ENCODE assay signal across 17 cellular contexts in genomic region chr1:100926240-100926639, GRCh38. TPM values are rescaled to one million over a fixed set of nuclear protein-coding genes. Genes with fewer than 3 reads are reported as not detected.
A peak's percentile ranks its signal among the peaks of the same experiment; 100 is the strongest.
DNase-seq lines count a peak whose midpoint lies in the region; ATAC-seq and TF ChIP-seq lines count a peak whose summit lies in the region.
"Had no signal": no experiment of that assay in that cellular context is flagged by ENCODE, and none has a peak within 500 bp of the region (broad histone marks: within the 10 kb centered on the region; RNA-seq: fewer than 3 reads in every experiment).

No MANE protein-coding gene starts in this region.

- H3K27me3 ChIP-seq in CD8-positive, alpha-beta T cell (ENCODE audit: insufficient read depth, low read length): no peaks in the 10 kb centered on the region

- DNase-seq in activated naive CD4-positive, alpha-beta T cell treated with anti-CD3 and anti-CD28 coated beads for 36 hours: peak; percentile 21
- no peak for DNase-seq in activated naive CD4-positive, alpha-beta T cell treated with anti-CD3 and anti-CD28 coated beads, Interleukin-2, amount 50 U/mL, for 16 hours
- DNase-seq in CD8-positive, alpha-beta T cell: no peak
- no peak for DNase-seq in activated CD4-positive, alpha-beta memory T cell treated with anti-CD3 and anti-CD28 coated beads, Interleukin-2, amount 10 ng/mL, durations not matched to agents 7 days and 5 days
- no peak for DNase-seq in natural killer cell
- no peak for DNase-seq in KG1 (lab: John Stamatoyannopoulos, UW)
- DNase-seq: DMS79 treated with DMSO at 0.1 percent for 48 hours, GDM1, NCI-H1436 treated with DMSO at 0.1 percent for 48 hours, NCI-H2081, NCI-H748 treated with DMSO at 0.1 percent for 48 hours, OCI-M1, SHP77 treated with DMSO at 0.1 percent for 48 hours had no signal

- no peaks in the 10 kb centered on the region for H3K36me3 ChIP-seq in CD8-positive, alpha-beta T cell (ENCODE audit: insufficient read depth, low read length)

- no peak for TF ChIP-seq CTCF in CD8-positive, alpha-beta T cell (IDR thresholded peaks at IDR 0.05)
- TF ChIP-seq CTCF in natural killer cell (IDR thresholded peaks at IDR 0.05): no peak

- H3K27ac ChIP-seq in CD8-positive, alpha-beta T cell (ENCODE audit: low read depth, low read length): peak overlapping the region; percentile 33

- no peaks in the 10 kb centered on the region for H3K27me3 Mint-ChIP-seq in activated naive CD4-positive, alpha-beta T cell treated with anti-CD3 and anti-CD28 coated beads for 36 hours (ENCODE audit: low read depth)
- H3K27me3 Mint-ChIP-seq in CD8-positive, alpha-beta T cell (ENCODE audit: low read depth): no peaks in the 10 kb centered on the region
- H3K27me3 Mint-ChIP-seq in activated CD4-positive, alpha-beta memory T cell treated with anti-CD3 and anti-CD28 coated beads, Interleukin-2, amount 10 ng/mL, durations not matched to agents 7 days and 5 days: no peaks in the 10 kb centered on the region
- H3K27me3 Mint-ChIP-seq in natural killer cell (ENCODE audit: low read depth in 2 of 2): no peaks in the 10 kb centered on the region

- no peak for ATAC-seq in CD8-positive, alpha-beta T cell
- ATAC-seq in natural killer cell: no peak
- ATAC-seq in GM21381 (IDR thresholded peaks at IDR 0.05; ENCODE audit: unreplicated experiment): no peak
- ATAC-seq: GM23338, HCT116 had no signal

- no peaks in the 10 kb centered on the region for H3K9me3 ChIP-seq in CD8-positive, alpha-beta T cell (ENCODE audit: low read length)

- POLR2A ChIA-PET in CD8-positive, alpha-beta T cell (lab: Charles Lee): interaction anchor here (2.6 kb wide), 1 partner anchor 312 kb away, joined by 13 read pairs; the partner anchor contains the start of gene S1PR1
- POLR2A ChIA-PET in activated CD4-positive, alpha-beta memory T cell treated with anti-CD3 and anti-CD28 coated beads, Interleukin-2, amount 10 ng/mL, durations not matched to agents 7 days and 5 days (lab: Charles Lee): interaction anchor here (0.6 to 7.8 kb wide), 5 partner anchors 155 to 362 kb away, joined by 3 to 90 read pairs (median 5); partner anchors contain the start of gene S1PR1

- H3K36me3 Mint-ChIP-seq in activated naive CD4-positive, alpha-beta T cell treated with anti-CD3 and anti-CD28 coated beads for 36 hours (ENCODE audit: low read depth): peaks cover 20% of the 10 kb centered on the region
- H3K36me3 Mint-ChIP-seq in CD8-positive, alpha-beta T cell: peaks cover 23% of the 10 kb centered on the region
- H3K36me3 Mint-ChIP-seq in activated CD4-positive, alpha-beta memory T cell treated with anti-CD3 and anti-CD28 coated beads, Interleukin-2, amount 10 ng/mL, durations not matched to agents 7 days and 5 days (ENCODE audit: low read depth): peaks cover 24% of the 10 kb centered on the region
- H3K36me3 Mint-ChIP-seq in natural killer cell: no peaks in the 10 kb centered on the region

- intact Hi-C loops in activated naive CD4-positive, alpha-beta T cell treated with anti-CD3 and anti-CD28 coated beads for 36 hours (cut with micrococcal nuclease): loop anchor here (2.0 kb wide), 1 partner anchor 211 kb away; no protein-coding TSS in a partner anchor
- intact Hi-C loops in CD8-positive, alpha-beta T cell (cut with DNase I, micrococcal nuclease): loop anchor here (2.0 to 5.0 kb wide), 4 partner anchors 37 to 311 kb away; partner anchors contain the start of genes DPH5 (in 2 of the 2) and S1PR1 (in 1 of the 2)
- intact Hi-C loops in natural killer cell (cut with micrococcal nuclease): loop anchor here (2.0 to 5.0 kb wide), 2 partner anchors 101 to 197 kb away; partner anchors contain the start of gene DPH5

- CTCF ChIA-PET in activated naive CD4-positive, alpha-beta T cell treated with anti-CD3 and anti-CD28 coated beads for 36 hours (lab: Charles Lee): interaction anchor here (2.8 to 5.6 kb wide), 2 partner anchors 360 to 362 kb away, joined by 6 to 38 read pairs; no protein-coding TSS in a partner anchor
- CTCF ChIA-PET in CD8-positive, alpha-beta T cell (lab: Charles Lee): interaction anchor here (0.9 to 3.8 kb wide), 8 partner anchors 9 to 431 kb away, joined by 3 to 29 read pairs (median 4); no protein-coding TSS in a partner anchor
- CTCF ChIA-PET in activated CD4-positive, alpha-beta memory T cell treated with anti-CD3 and anti-CD28 coated beads, Interleukin-2, amount 10 ng/mL, durations not matched to agents 7 days and 5 days (lab: Charles Lee): interaction anchor here (1.0 to 2.8 kb wide), 7 partner anchors 9 to 432 kb away, joined by 3 to 13 read pairs (median 3); no protein-coding TSS in a partner anchor

- H3K4me1 Mint-ChIP-seq in activated naive CD4-positive, alpha-beta T cell treated with anti-CD3 and anti-CD28 coated beads for 36 hours (ENCODE audit: low read depth): peaks cover 25% of the 10 kb centered on the region
- peaks cover 44% of the 10 kb centered on the region for H3K4me1 Mint-ChIP-seq in CD8-positive, alpha-beta T cell (ENCODE audit: low read depth)
- peaks cover 51% of the 10 kb centered on the region for H3K4me1 Mint-ChIP-seq in activated CD4-positive, alpha-beta memory T cell treated with anti-CD3 and anti-CD28 coated beads, Interleukin-2, amount 10 ng/mL, durations not matched to agents 7 days and 5 days
- H3K4me1 Mint-ChIP-seq in natural killer cell: peaks cover 23 to 27% of the 10 kb centered on the region in 2 donors
- H3K4me1 Mint-ChIP-seq: GM23338 had no signal

- peaks cover 10% of the 10 kb centered on the region for H3K9me3 Mint-ChIP-seq in activated naive CD4-positive, alpha-beta T cell treated with anti-CD3 and anti-CD28 coated beads for 36 hours
- H3K9me3 Mint-ChIP-seq in CD8-positive, alpha-beta T cell: no peaks in the 10 kb centered on the region
- H3K9me3 Mint-ChIP-seq in activated CD4-positive, alpha-beta memory T cell treated with anti-CD3 and anti-CD28 coated beads, Interleukin-2, amount 10 ng/mL, durations not matched to agents 7 days and 5 days: peaks cover 2% of the 10 kb centered on the region
- H3K9me3 Mint-ChIP-seq in natural killer cell: no peaks in the 10 kb centered on the region

- H3K27ac Mint-ChIP-seq in activated naive CD4-positive, alpha-beta T cell treated with anti-CD3 and anti-CD28 coated beads for 36 hours: no peak overlapping the region
- no peak overlapping the region for H3K27ac Mint-ChIP-seq in CD8-positive, alpha-beta T cell
- H3K27ac Mint-ChIP-seq in activated CD4-positive, alpha-beta memory T cell treated with anti-CD3 and anti-CD28 coated beads, Interleukin-2, amount 10 ng/mL, durations not matched to agents 7 days and 5 days: peak overlapping the region; percentile 40
- H3K27ac Mint-ChIP-seq in natural killer cell: no peak overlapping the region
- H3K27ac Mint-ChIP-seq: GM23338 had no signal

- H3K4me1 ChIP-seq in CD8-positive, alpha-beta T cell (ENCODE audit: insufficient read depth, low read length): peaks cover 85% of the 10 kb centered on the region

- no peak overlapping the region for H3K4me3 Mint-ChIP-seq in activated naive CD4-positive, alpha-beta T cell treated with anti-CD3 and anti-CD28 coated beads for 36 hours
- no peak overlapping the region for H3K4me3 Mint-ChIP-seq in CD8-positive, alpha-beta T cell
- no peak overlapping the region for H3K4me3 Mint-ChIP-seq in activated CD4-positive, alpha-beta memory T cell treated with anti-CD3 and anti-CD28 coated beads, Interleukin-2, amount 10 ng/mL, durations not matched to agents 7 days and 5 days
- H3K4me3 Mint-ChIP-seq in natural killer cell: peak overlapping the region; percentile 67
- H3K4me3 Mint-ChIP-seq: GM23338 had no signal

- no peak overlapping the region for H3K4me3 ChIP-seq in CD8-positive, alpha-beta T cell (ENCODE audit: low read depth, low read length)
- H3K4me3 ChIP-seq: GM12878, GM23338 had no signal

RNA-seq across cellular contexts. Expression of gene SLC30A7, which starts 30.4 kb away (rescaled TPM):
- total RNA-seq in activated naive CD4-positive, alpha-beta T cell treated with anti-CD3 and anti-CD28 coated beads for 36 hours: 10 to 100 TPM; 32.4 to 32.6 TPM
- total RNA-seq in CD8-positive, alpha-beta T cell: 10 to 100 TPM; 18.8 to 20.2 TPM
- 10 to 100 TPM; 38.9 to 42.7 TPM for total RNA-seq in activated CD4-positive, alpha-beta memory T cell treated with anti-CD3 and anti-CD28 coated beads, Interleukin-2, amount 10 ng/mL, durations not matched to agents 7 days and 5 days
- total RNA-seq in natural killer cell: 10 to 100 TPM; 27.7 to 38.8 (median 36.2) TPM

RNA-seq across cellular contexts. Expression of gene EXTL2, which starts 31.6 kb away (rescaled TPM):
- total RNA-seq in activated naive CD4-positive, alpha-beta T cell treated with anti-CD3 and anti-CD28 coated beads for 36 hours: 1 to 10 TPM; 3.1 to 3.3 TPM
- total RNA-seq in CD8-positive, alpha-beta T cell: 1 to 10 TPM; 1.2 to 2.1 TPM
- 1 to 10 TPM; 1.4 to 2.4 TPM for total RNA-seq in activated CD4-positive, alpha-beta memory T cell treated with anti-CD3 and anti-CD28 coated beads, Interleukin-2, amount 10 ng/mL, durations not matched to agents 7 days and 5 days
- 1 to 10 TPM; 3.5 to 5.8 (median 3.9) TPM for total RNA-seq in natural killer cell
